8 cellular contexts compared by ENCODE assay signal in genomic region chr9:13568446-13568845, GRCh38.
DNase-seq lines count a peak whose midpoint lies in the region; ATAC-seq and TF ChIP-seq lines count a peak whose summit lies in the region.

No MANE protein-coding gene starts in this region.

- peak in 1 of 2 donors; percentile 36 for TF ChIP-seq EP300 in tibial nerve (IDR thresholded peaks at IDR 0.05)

- peak overlapping the region in 1 of 3 donors; percentile 3 for H3K4me3 ChIP-seq in right lobe of liver
- H3K4me3 ChIP-seq in tibial nerve, result peak overlapping the region; percentile 7 to 38 (median 30)

- no peaks in the 10 kb centered on the region for H3K36me3 ChIP-seq in right lobe of liver
- H3K36me3 ChIP-seq in tibial nerve, result no peaks in the 10 kb centered on the region

- peak; percentile 25 for DNase-seq in NCI-H2107 treated with DMSO at 0.1 percent for 48 hours (lab: John Stamatoyannopoulos, UW; ENCODE audit: unreplicated experiment)
- DNase-seq in NCI-H2107 (lab: John Stamatoyannopoulos, UW), result no peak
- no peak for DNase-seq in right lobe of liver
- peak in 1 of 2 donors; percentile 8 for DNase-seq in tibial nerve (ENCODE audit: low spot score in 2 of 2)
- DNase-seq in cerebellum (ENCODE audit: low spot score), result no peak
- no peak for DNase-seq in amniotic stem cell (lab: John Stamatoyannopoulos, UW)

- WGBS in right lobe of liver (ENCODE audit: insufficient coverage, low coverage, low lambda C conversion rate, missing lambda C conversion rate), result 6% methylated on average over 5 of the region's 5 CpGs
- 20 to 23% methylated on average over 5 of the region's 5 CpGs for WGBS in tibial nerve, 2 donors

- H3K9me3 ChIP-seq in right lobe of liver (no peaks in the 10 kb centered on the region), tibial nerve (no peaks in the 10 kb centered on the region)

- H3K27ac ChIP-seq in cingulate gyrus (ENCODE audit: low read depth, low read length) (peak overlapping the region; percentile 81), right lobe of liver (peak overlapping the region; percentile 26 to 63 (median 33)), tibial nerve (peak overlapping the region in 3 of 4 donors; percentile 51 to 93 (median 85))

- TF ChIP-seq POLR2A in right lobe of liver (IDR thresholded peaks at IDR 0.05) (no peak), tibial nerve (IDR thresholded peaks at IDR 0.05) (no peak)

- intact Hi-C loops in right lobe of liver (cut with DNase I), result no loop called here

- no peak for TF ChIP-seq CTCF in right lobe of liver (IDR thresholded peaks at IDR 0.05)
- no peak for TF ChIP-seq CTCF in tibial nerve (IDR thresholded peaks at IDR 0.05)

- H3K27me3 ChIP-seq in right lobe of liver, result no peaks in the 10 kb centered on the region
- H3K27me3 ChIP-seq in tibial nerve, result no peaks in the 10 kb centered on the region

- peaks cover 0 to 4% (median 0%) of the 10 kb centered on the region in 4 donors for H3K4me1 ChIP-seq in right lobe of liver
- H3K4me1 ChIP-seq in tibial nerve, result peaks cover 0 to 39% (median 15%) of the 10 kb centered on the region in 4 donors

- ATAC-seq in right lobe of liver, result peak; percentile 48 to 75 (median 60)
- ATAC-seq in GM18861 (IDR thresholded peaks at IDR 0.05; ENCODE audit: unreplicated experiment), result no peak

Comparison
In these comparisons a context has a peak if more than half of its experiments do, and no peak if none do; other contexts are left out.
1. H3K27ac ChIP-seq: peak in every context shown above with its lines; median percentile 85 in tibial nerve; 81 in cingulate gyrus; 33 in right lobe of liver.